In the genomic region with DNA sequence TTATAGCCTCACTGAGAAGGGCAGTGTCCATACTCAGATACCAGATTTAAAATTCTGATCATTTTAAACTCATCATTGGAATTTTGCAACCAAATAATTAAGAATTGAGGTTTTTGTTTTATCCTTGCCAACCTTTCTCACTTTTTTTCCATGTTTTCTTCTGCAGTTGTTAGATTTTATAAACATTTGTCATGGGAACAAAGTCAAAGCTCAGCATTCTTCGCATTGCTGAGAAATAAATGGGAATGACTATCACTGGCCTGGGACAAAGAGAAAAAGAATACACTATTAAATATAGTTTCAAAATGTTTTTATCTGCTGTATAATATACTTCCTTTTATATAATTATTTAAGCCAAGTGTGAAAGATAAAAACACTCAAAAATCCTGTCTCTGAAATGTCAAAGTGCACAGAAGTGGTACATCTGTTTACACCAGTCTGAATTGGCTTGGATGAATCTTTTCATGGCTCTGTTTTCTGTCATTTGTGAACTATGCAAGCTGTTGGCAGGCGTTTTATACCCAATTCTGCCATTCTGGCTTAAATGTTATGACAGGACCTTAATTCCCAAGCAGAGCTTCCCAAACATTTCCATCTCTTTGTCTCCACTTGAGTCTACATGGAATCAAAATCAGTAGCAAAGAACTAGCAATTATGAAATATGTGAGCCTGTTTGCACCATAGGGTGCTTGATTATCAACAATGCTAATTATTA, we compare ENCODE assay signal across 1 cellular context.
TF ChIP-seq lines count a peak whose summit lies in the region.

No MANE protein-coding gene starts in this region.

TF ChIP-seq in SK-N-SH treated with all-trans-retinoic acid at 6 μM for 48 hours, 23 proteins besides CTCF, POLR2A, EP300 and RAD21 (continued from another document):
- TF ChIP-seq PPARA (CRISPR knock-in tag; IDR thresholded peaks at IDR 0.05; ENCODE audit: borderline replicate concordance): no peak
